Comparison of ENCODE assay signal across 8 cellular contexts in genomic region chr3:12993022-12993622, GRCh38.
DNase-seq lines count a peak whose midpoint lies in the region; TF ChIP-seq lines count a peak whose summit lies in the region.

No MANE protein-coding gene starts in this region.

- no peak overlapping the region; the same call in 1 of the 2 replicates for H3K9ac ChIP-seq in BLaER1
- H3K9ac ChIP-seq in neural cell (ENCODE audit: low read length): peak overlapping the region; percentile 73

- no peak for TF ChIP-seq RAD21 in neural cell (conservative IDR thresholded peaks at IDR 0.05)

- TF ChIP-seq EP300 in neural cell (conservative IDR thresholded peaks at IDR 0.05; ENCODE audit: poor library complexity, severe bottlenecking): no peak

- H3K27me3 ChIP-seq in BLaER1 (peaks cover 26% of the 10 kb centered on the region), neural cell (ENCODE audit: insufficient read depth, low read depth, low read length) (peaks cover 6% of the 10 kb centered on the region)

- no peaks in the 10 kb centered on the region for H3K9me2 ChIP-seq in neural cell (ENCODE audit: insufficient read depth, low read length)

- peak overlapping the region; percentile 98 for H3K4me2 ChIP-seq in BLaER1
- H3K4me2 ChIP-seq in neural cell (ENCODE audit: low read length): peak overlapping the region; percentile 48

- DNase-seq in NB4 (ENCODE audit: low read depth) (no peak), epithelial cell of esophagus (ENCODE audit: low read depth) (no peak), SW480 (ENCODE audit: low spot score) (no peak), NCI-H524 treated with DMSO at 0.1 percent for 48 hours (lab: John Stamatoyannopoulos, UW) (no peak), cerebellum (ENCODE audit: low spot score) (no peak)
- no peak for DNase-seq in activated naive CD4-positive, alpha-beta T cell (lab: John Stamatoyannopoulos, UW)

- TF ChIP-seq CTCF in NB4 (IDR thresholded peaks at IDR 0.05; ENCODE audit: low read depth, low read length) (peak; percentile 17), epithelial cell of esophagus (IDR thresholded peaks at IDR 0.05; ENCODE audit: insufficient read depth, low read depth, low read length, missing control alignments) (no peak), neural cell (IDR thresholded peaks at IDR 0.05; ENCODE audit: poor library complexity, severe bottlenecking) (peak; percentile 17)

- H3K27ac ChIP-seq in BLaER1 (no peak overlapping the region), neural cell (ENCODE audit: low read length) (peak overlapping the region; percentile 28)

- H3K36me3 ChIP-seq in BLaER1 (peaks cover 46% of the 10 kb centered on the region), neural cell (ENCODE audit: insufficient read depth, low read length) (no peaks in the 10 kb centered on the region)

- peaks cover 92% of the 10 kb centered on the region for H3K4me1 ChIP-seq in BLaER1

- H3K9me3 ChIP-seq in BLaER1 (peaks cover 1% of the 10 kb centered on the region; the same call in 1 of the 2 replicates), neural cell (ENCODE audit: low read length) (no peaks in the 10 kb centered on the region)

- peaks cover 100% of the 10 kb centered on the region for H4K20me1 ChIP-seq in BLaER1
- no peaks in the 10 kb centered on the region for H4K20me1 ChIP-seq in neural cell (ENCODE audit: insufficient read depth)

- no peak for TF ChIP-seq POLR2A in NB4 (IDR thresholded peaks at IDR 0.05; ENCODE audit: extremely low read depth, insufficient read length)

- H2AFZ ChIP-seq in neural cell (ENCODE audit: low read depth, low read length): no peak overlapping the region

- H3K79me2 ChIP-seq in neural cell (replicated peaks; ENCODE audit: insufficient read depth, low read length): no peaks in the 10 kb centered on the region

- H3F3A ChIP-seq in neural cell (ENCODE audit: insufficient read depth, low read length, poor library complexity, severe bottlenecking): no peaks in the 10 kb centered on the region

- H3K4me3 ChIP-seq in BLaER1 (peak overlapping the region; percentile 69), NB4 (ENCODE audit: low read depth, low read length) (peak overlapping the region; percentile 44), epithelial cell of esophagus (ENCODE audit: low read length) (peak overlapping the region; percentile 39), neural cell (ENCODE audit: low read length) (peak overlapping the region; percentile 77)

TF ChIP-seq in neural cell, 6 proteins besides CTCF, POLR2A, EP300 and RAD21:
- no peak for TF ChIP-seq REST (IDR thresholded peaks at IDR 0.05; ENCODE audit: borderline replicate concordance)
- TF ChIP-seq POLR2AphosphoS5 (IDR thresholded peaks at IDR 0.05): no peak
- TF ChIP-seq EZH2 (IDR thresholded peaks at IDR 0.05; ENCODE audit: borderline replicate concordance, insufficient read depth, low read length, poor library complexity, severe bottlenecking): no peak
- no peak for TF ChIP-seq TAF1 (IDR thresholded peaks at IDR 0.05; ENCODE audit: low read depth)
- peak; percentile 7 for TF ChIP-seq SMC3 (conservative IDR thresholded peaks at IDR 0.05; ENCODE audit: poor library complexity)
